8 cellular contexts compared by ENCODE assay signal in genomic region chr6:33208089-33208967, GRCh38. TPM values are rescaled to one million over a fixed set of nuclear protein-coding genes. Genes with fewer than 3 reads are reported as not detected.
DNase-seq lines count a peak whose midpoint lies in the region; TF ChIP-seq lines count a peak whose summit lies in the region.

Gene RING1 (plus strand): TSS chr6:33208500. CDS start chr6:33208823, 323 bp downstream.

- H3K79me2 ChIP-seq in PC-9 (ENCODE audit: low read depth) = peaks cover 3% of the 10 kb centered on the region; the same call in 1 of the 2 replicates

- peak; percentile 67 for DNase-seq in NK-92 treated with Interleukin-12 subunit alpha and Interleukin-12 subunit beta, amount 100 ng/mL, for 24 hours (lab: John Stamatoyannopoulos, UW)
- no peak for DNase-seq in NK-92 (lab: John Stamatoyannopoulos, UW; ENCODE audit: unreplicated experiment)
- peak; percentile 80 for DNase-seq in HK-2 (ENCODE audit: unreplicated experiment)
- DNase-seq in PC-9 = peak in 1 of 2 experiments; percentile 64
- peak; percentile 91 for DNase-seq in activated T-cell treated with anti-CD3 and anti-CD28 coated beads, Interleukin-2, amount 50 U/mL, for 1 hour
- DNase-seq in epithelial cell of proximal tubule (ENCODE audit: low read depth) = no peak
- DNase-seq in mucosa of gallbladder (ENCODE audit: low spot score) = peak; percentile 86
- peak; percentile 71 for DNase-seq in stimulated activated CD8-positive, alpha-beta memory T cell treated with anti-CD3 and anti-CD28 coated beads, Interleukin-4, amount 100 ng/mL, for 1 hour (ENCODE audit: low read depth in 2 of 2, low spot score in 1 of 2)

- no peaks in the 10 kb centered on the region for H3K27me3 ChIP-seq in PC-9 (ENCODE audit: insufficient read depth, low read depth)

- peaks cover 13% of the 10 kb centered on the region; the same call in 1 of the 2 replicates for H3K36me3 ChIP-seq in PC-9 (ENCODE audit: low read depth)

- H3K4me3 ChIP-seq in PC-9 (peak within 1 kb of the TSS; percentile 98), epithelial cell of proximal tubule (ENCODE audit: low read depth, low read length) (peak within 1 kb of the TSS; percentile 95)

- H3K4me2 ChIP-seq in PC-9 = peak within 1 kb of the TSS; percentile 95

- H4K20me1 ChIP-seq in PC-9 (ENCODE audit: insufficient read depth) = no peaks in the 10 kb centered on the region

- H3K27ac ChIP-seq in PC-9 = peak within 1 kb of the TSS; percentile 62

- no peaks in the 10 kb centered on the region for H3K9me3 ChIP-seq in PC-9 (ENCODE audit: insufficient read depth, low read depth)

- TSS peak; percentile 96 for BruUV-seq in PC-9 (replicated peaks; lab: Mats Ljungman, UMichigan)

- peaks cover 43% of the 10 kb centered on the region; the same call in 1 of the 2 replicates for H3F3A ChIP-seq in PC-9 (ENCODE audit: insufficient read depth, low read depth)

- no peak for TF ChIP-seq CTCF in PC-9 (conservative IDR thresholded peaks at IDR 0.05)
- TF ChIP-seq CTCF in epithelial cell of proximal tubule (conservative IDR thresholded peaks at IDR 0.05; ENCODE audit: low read depth, low read length) = no peak

- POLR2A ChIA-PET in PC-9 (lab: Charles Lee; ENCODE audit: unreplicated experiment) = interaction anchor here (0.6 to 0.9 kb wide), 4 partner anchors 9 to 370 kb away, joined by 5 to 13 read pairs (median 6); partner anchors contain the start of gene TAP2

- peaks cover 29% of the 10 kb centered on the region for H3K4me1 ChIP-seq in PC-9 (replicated peaks; ENCODE audit: insufficient read depth)

- peak within 1 kb of the TSS; percentile 98 for H2AFZ ChIP-seq in PC-9

- intact Hi-C loops in PC-9 (cut with micrococcal nuclease; ENCODE audit: unreplicated experiment) = loop anchor here (10.0 kb wide), 2 partner anchors 66 to 206 kb away; partner anchors contain the start of genes B3GALT4, CUTA, PHF1 and RPS18

- CTCF ChIA-PET in PC-9 (lab: Charles Lee) = interaction anchor here (0.6 to 0.7 kb wide), 2 partner anchors 40 to 354 kb away, joined by 3 to 8 read pairs; no protein-coding TSS in a partner anchor

- no peaks in the 10 kb centered on the region for H3K9me2 ChIP-seq in PC-9 (ENCODE audit: insufficient read depth)

RNA-seq across cellular contexts. Expression of gene RING1, which starts in this region (rescaled TPM):
- total RNA-seq in PC-9 (2021) = 18.9 and 19.2 TPM in 2 replicates
- 11.3 and 17.2 TPM in 2 replicates for total RNA-seq in epithelial cell of proximal tubule
- total RNA-seq in mucosa of gallbladder = 50.9 TPM

Comparison
In these comparisons a context has a peak if more than half of its experiments do, and no peak if none do; other contexts are left out.
1. DNase-seq: peak in NK-92 treated with Interleukin-12 subunit alpha and Interleukin-12 subunit beta, amount 100 ng/mL, for 24 hours (single experiment), HK-2 (single experiment), activated T-cell treated with anti-CD3 and anti-CD28 coated beads, Interleukin-2, amount 50 U/mL, for 1 hour (single experiment), mucosa of gallbladder (single experiment) and stimulated activated CD8-positive, alpha-beta memory T cell treated with anti-CD3 and anti-CD28 coated beads, Interleukin-4, amount 100 ng/mL, for 1 hour (2 of 2); none in NK-92 (single experiment) and epithelial cell of proximal tubule (single experiment).